In the genomic region with DNA sequence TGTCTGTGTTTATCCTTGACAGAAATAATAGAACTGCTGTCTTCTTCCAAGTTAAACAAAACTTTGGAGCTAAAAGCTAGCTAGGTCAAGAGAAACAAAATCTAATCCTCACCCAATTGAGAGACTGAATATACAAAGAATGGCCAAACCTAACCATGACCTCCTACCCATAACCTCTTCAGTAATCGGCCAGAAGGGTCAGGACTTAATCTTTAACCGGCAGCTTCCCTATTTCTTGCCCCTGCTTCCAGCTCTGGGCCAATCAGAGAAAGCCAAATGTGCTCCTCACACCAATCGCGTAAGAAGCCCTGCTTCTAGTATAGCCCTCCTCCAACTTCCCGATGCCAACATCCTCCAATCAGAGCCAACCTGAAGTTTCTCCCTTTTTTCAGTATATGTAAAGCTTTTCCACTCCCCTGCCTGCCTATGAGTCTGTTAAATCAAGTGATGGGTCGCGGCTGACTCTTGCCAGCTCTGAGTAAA, we compare ENCODE assay signal across 1 cellular context.
TF ChIP-seq lines count a peak whose summit lies in the region.

No MANE protein-coding gene starts in this region.

TF ChIP-seq in H1, 55 proteins besides CTCF, POLR2A, EP300 and RAD21 (continued from another document):
- TF ChIP-seq TCF12 (IDR thresholded peaks at IDR 0.05; ENCODE audit: low read depth, low read length): no peak
- TF ChIP-seq, protein P1, sequence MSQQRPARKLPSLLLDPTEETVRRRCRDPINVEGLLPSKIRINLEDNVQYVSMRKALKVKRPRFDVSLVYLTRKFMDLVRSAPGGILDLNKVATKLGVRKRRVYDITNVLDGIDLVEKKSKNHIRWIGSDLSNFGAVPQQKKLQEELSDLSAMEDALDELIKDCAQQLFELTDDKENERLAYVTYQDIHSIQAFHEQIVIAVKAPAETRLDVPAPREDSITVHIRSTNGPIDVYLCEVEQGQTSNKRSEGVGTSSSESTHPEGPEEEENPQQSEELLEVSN (IDR thresholded peaks at IDR 0.05): no peak
- TF ChIP-seq TAF7 (optimal IDR thresholded peaks at IDR 0.05; ENCODE audit: borderline replicate concordance, low read depth, low read length): no peak
- TF ChIP-seq POLR2AphosphoS5 (IDR thresholded peaks at IDR 0.05; ENCODE audit: low read depth, low read length): peak; percentile 79
- no peak for TF ChIP-seq GTF2F1 (IDR thresholded peaks at IDR 0.05; ENCODE audit: borderline replicate concordance, low read depth, low read length)
- no peak for TF ChIP-seq KDM1A (IDR thresholded peaks at IDR 0.05; ENCODE audit: borderline replicate concordance, low read length)
